Comparison of ENCODE assay signal across 28 cellular contexts in the genomic region with DNA sequence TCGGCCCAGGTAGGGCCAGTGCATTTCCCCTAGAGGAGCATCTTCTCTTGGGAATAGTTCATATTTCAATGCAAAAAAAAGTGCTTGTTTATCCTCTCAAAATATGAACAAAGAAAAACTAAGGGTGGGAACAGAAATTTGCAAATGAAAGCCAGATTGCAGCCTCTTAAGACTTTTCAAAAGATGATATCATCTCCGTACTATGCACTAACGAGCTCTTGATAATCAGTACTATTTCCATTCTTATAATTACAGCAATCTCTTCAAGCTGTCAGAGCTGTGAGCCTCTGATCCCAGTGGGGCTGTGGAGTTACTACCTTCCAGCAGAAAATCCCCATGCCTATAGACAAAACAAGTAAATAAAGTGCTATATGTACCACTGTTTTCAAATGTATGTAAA.
"Had no signal": no experiment of that assay in that cellular context is flagged by ENCODE, and none has a peak within 500 bp of the region (broad histone marks: within the 10 kb centered on the region; RNA-seq: fewer than 3 reads in every experiment).

No MANE protein-coding gene starts in this region.

- H3K4me3 ChIP-seq: cardiac muscle cell, MG63, SK-N-MC had no signal

- H3K36me3 ChIP-seq: brain microvascular endothelial cell, cardiac muscle cell, MG63 had no signal

- DNase-seq: activated B cell treated with CpG ODN at 0.5 μM for 24 hours; activated CD4-positive, alpha-beta memory T cell treated with anti-CD3 and anti-CD28 coated beads for 36 hours; activated CD4-positive, alpha-beta T cell treated with anti-CD3 and anti-CD28 coated beads for 1 hour; activated CD4-positive, alpha-beta T cell treated with anti-CD3 and anti-CD28 coated beads, Interleukin-2, amount 10 ng/mL, durations not matched to agents 24 days and 14 days; activated CD8-positive, alpha-beta memory T cell treated with anti-CD3 and anti-CD28 coated beads for 24 hours; activated gamma-delta T cell; activated naive CD4-positive, alpha-beta T cell treated with anti-CD3 and anti-CD28 coated beads for 36 hours; activated T-cell treated with anti-CD3 and anti-CD28 coated beads, Interleukin-2, amount 50 U/mL, for 4 hours; brain microvascular endothelial cell; MG63; MV-4-11; NCI-H1092 treated with DMSO at 0.1 percent for 48 hours; NCI-H1417 treated with DMSO at 0.1 percent for 48 hours; NCI-H1694; NCI-H2029; NCI-H2107; NCI-H2227 treated with DMSO at 0.1 percent for 48 hours; NCI-H446 treated with DMSO at 0.1 percent for 48 hours; NCI-H526 treated with DMSO at 0.1 percent for 48 hours; NK-92 treated with Interleukin-12 subunit alpha and Interleukin-12 subunit beta, amount 100 ng/mL, for 24 hours; OCI-M1; T-cell; T-helper 2 cell; T1000 had no signal

- ATAC-seq: activated T-cell treated with anti-CD3 and anti-CD28 coated beads, Interleukin-2, amount 50 U/mL, for 4 hours; Panc1; Right ventricle myocardium inferior; T-cell had no signal

- H3K27me3 ChIP-seq: brain microvascular endothelial cell, cardiac muscle cell, MG63 had no signal
